ENCODE assay signal across 14 cellular contexts in the genomic region with DNA sequence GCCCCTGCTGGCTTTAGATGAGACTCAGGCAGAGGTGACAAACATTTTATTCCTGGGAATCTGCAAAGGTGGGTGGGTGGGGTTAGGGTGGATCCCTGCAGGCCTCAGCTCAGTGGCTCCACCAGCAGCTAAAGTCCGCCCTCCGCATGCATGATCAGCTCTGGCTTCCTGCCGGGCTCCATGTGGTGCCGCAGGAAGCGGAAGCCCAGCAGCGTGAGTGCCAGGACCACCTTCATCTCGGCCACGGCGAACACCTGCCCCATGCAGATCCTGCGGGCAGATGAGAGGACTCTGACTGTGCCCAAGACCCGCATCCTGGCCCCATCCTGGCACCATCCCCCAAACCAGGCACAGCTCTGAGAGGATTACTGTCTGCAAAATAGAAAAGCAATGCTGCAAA. TPM values are rescaled to one million over a fixed set of nuclear protein-coding genes. Genes with fewer than 3 reads are reported as not detected.
DNase-seq lines count a peak whose midpoint lies in the region; ATAC-seq and TF ChIP-seq lines count a peak whose summit lies in the region.
"Had no signal": no experiment of that assay in that cellular context is flagged by ENCODE, and none has a peak within 500 bp of the region (broad histone marks: within the 10 kb centered on the region; RNA-seq: fewer than 3 reads in every experiment).

No MANE protein-coding gene starts in this region.

- no peak overlapping the region for H3K27ac Mint-ChIP-seq in T-cell

- no peak overlapping the region for H3K27ac ChIP-seq in A673 (ENCODE audit: low read depth, low read length, poor library complexity, severe bottlenecking)

- peak overlapping the region in 2 of 3 donors; percentile 43 to 63 for H3K4me3 Mint-ChIP-seq in T-cell

- CTCF ChIA-PET in A673 (lab: Charles Lee) (interaction anchor here (0.6 kb wide), 1 partner anchor 310 kb away, joined by 5 read pairs; no protein-coding TSS in a partner anchor), T-cell (lab: Charles Lee) (no interaction called here)

- intact Hi-C loops in A673 (cut with micrococcal nuclease; ENCODE audit: unreplicated experiment): no loop called here

- no peaks in the 10 kb centered on the region for H3K9me3 ChIP-seq in A673 (ENCODE audit: low read depth, low read length, poor library complexity, severe bottlenecking)
- no peaks in the 10 kb centered on the region for H3K9me3 ChIP-seq in iPS-15b (ENCODE audit: control insufficient read depth, insufficient read depth, low read length)
- H3K9me3 ChIP-seq: HAP-1 had no signal

- H3K4me1 Mint-ChIP-seq in T-cell: peaks cover 10 to 27% (median 11%) of the 10 kb centered on the region in 3 donors

- no TSS peak for BruUV-seq in A673 (replicated peaks; lab: Mats Ljungman, UMichigan)

- no peaks in the 10 kb centered on the region for H3K36me3 Mint-ChIP-seq in T-cell

- peak overlapping the region; percentile 8 for H3K4me3 ChIP-seq in A673 (ENCODE audit: low read depth, low read length, poor library complexity, severe bottlenecking)
- H3K4me3 ChIP-seq in iPS-15b (ENCODE audit: low read depth, low read length): no peak overlapping the region
- H3K4me3 ChIP-seq: HAP-1 had no signal

- POLR2A ChIA-PET in A673 (lab: Charles Lee; ENCODE audit: low non-redundant PET) (no interaction called here), T-cell (lab: Charles Lee) (interaction anchor here in 1 of 2 donors (0.6 kb wide), 1 partner anchor 391 kb away, joined by 6 read pairs; no protein-coding TSS in a partner anchor)

- H3K4me1 ChIP-seq in A673 (ENCODE audit: insufficient read depth, low read length, poor library complexity, severe bottlenecking): no peaks in the 10 kb centered on the region
- peaks cover 8% of the 10 kb centered on the region for H3K4me1 ChIP-seq in iPS-15b (ENCODE audit: control insufficient read depth, insufficient read depth, low read length)
- H3K4me1 ChIP-seq: HAP-1 had no signal

- H3K9ac ChIP-seq in iPS-15b (ENCODE audit: low read depth, low read length): peak overlapping the region; percentile 17

- peak in 3 of 4 experiments; percentile 47 to 74 (median 57) for ATAC-seq in T-cell (replicated peaks in 1 of 4)
- ATAC-seq in GM21619 (IDR thresholded peaks at IDR 0.05; ENCODE audit: unreplicated experiment): no peak
- ATAC-seq in GM18861 (IDR thresholded peaks at IDR 0.05; ENCODE audit: unreplicated experiment): no peak
- ATAC-seq in GM21390 (IDR thresholded peaks at IDR 0.05; ENCODE audit: unreplicated experiment): no peak

- peaks cover 16 to 46% of the 10 kb centered on the region in 2 donors for H3K27me3 Mint-ChIP-seq in T-cell

- peaks cover 4% of the 10 kb centered on the region for H3K27me3 ChIP-seq in A673 (replicated peaks; ENCODE audit: insufficient read depth, low read depth, low read length, poor library complexity)
- H3K27me3 ChIP-seq in iPS-15b (ENCODE audit: control insufficient read depth, insufficient read depth, low read length): no peaks in the 10 kb centered on the region

- H3K9me3 Mint-ChIP-seq in T-cell: peaks cover 0 to 3% (median 0%) of the 10 kb centered on the region in 3 donors

- H3K36me3 ChIP-seq in A673 (ENCODE audit: insufficient read depth, low read length, poor library complexity, severe bottlenecking) (no peaks in the 10 kb centered on the region), iPS-15b (ENCODE audit: control insufficient read depth, insufficient read depth, low read length) (no peaks in the 10 kb centered on the region)
- H3K36me3 ChIP-seq: HAP-1 had no signal

- peak; percentile 55 for DNase-seq in A673 (ENCODE audit: low spot score)
- peak; percentile 76 for DNase-seq in GF-D8 (lab: John Stamatoyannopoulos, UW)
- DNase-seq in T-cell: peak in 17 of 34 experiments; percentile 2 to 38 (median 9)
- no peak for DNase-seq in T1000 (lab: John Stamatoyannopoulos, UW)
- DNase-seq: cerebellar nuclear complex, NCI-H1417, retina had no signal

- TF ChIP-seq CTCF in A673 (conservative IDR thresholded peaks at IDR 0.05; ENCODE audit: low read depth, low read length): no peak

RNA-seq across cellular contexts. Expression of a gene that starts 26.3 kb away (rescaled TPM):
- total RNA-seq in A673 (2021) (not detected in 2 replicates), T-cell (under 1 TPM in 1 of 5 donors, not detected in 4; 0.29 TPM)
- total RNA-seq: fibroblast of villous mesenchyme, lung microvascular endothelial cell had no signal

RNA-seq across cellular contexts. Expression of a gene that starts 56.1 kb away (rescaled TPM):
- total RNA-seq in A673 (2021): not detected in 2 replicates
- total RNA-seq in T-cell: under 1 TPM in 1 of 5 donors, not detected in 4; 0.16 TPM
- total RNA-seq: fibroblast of villous mesenchyme, lung microvascular endothelial cell had no signal

Comparison
In these comparisons a context has a peak if more than half of its experiments do, and no peak if none do; other contexts are left out.
1. ATAC-seq: peak in T-cell (3 of 4); none in GM21619 (single experiment), GM18861 (single experiment) and GM21390 (single experiment).